ENCODE assay signal across 1 cellular context in genomic region chr1:1960480-1961196, GRCh38.
TF ChIP-seq lines count a peak whose summit lies in the region.

No MANE protein-coding gene starts in this region.

TF ChIP-seq in K562, 482 proteins besides CTCF, POLR2A, EP300 and RAD21:
- TF ChIP-seq NFE2 (IDR thresholded peaks at IDR 0.05; ENCODE audit: low read depth) (peak; percentile 25; the same call in 1 of the 2 replicates), ARID4B (CRISPR knock-in tag; IDR thresholded peaks at IDR 0.05) (no peak), MAFF (IDR thresholded peaks at IDR 0.05; ENCODE audit: low read length) (no peak), SIN3B (IDR thresholded peaks at IDR 0.05; ENCODE audit: low read depth) (no peak), ZNF316 (IDR thresholded peaks at IDR 0.05) (peak; percentile 90), C11orf30 (IDR thresholded peaks at IDR 0.05; ENCODE audit: low read depth) (peak; percentile 65), MAFG (tag; conservative IDR thresholded peaks at IDR 0.05) (peak; percentile 56)
- TF ChIP-seq, protein P1, sequence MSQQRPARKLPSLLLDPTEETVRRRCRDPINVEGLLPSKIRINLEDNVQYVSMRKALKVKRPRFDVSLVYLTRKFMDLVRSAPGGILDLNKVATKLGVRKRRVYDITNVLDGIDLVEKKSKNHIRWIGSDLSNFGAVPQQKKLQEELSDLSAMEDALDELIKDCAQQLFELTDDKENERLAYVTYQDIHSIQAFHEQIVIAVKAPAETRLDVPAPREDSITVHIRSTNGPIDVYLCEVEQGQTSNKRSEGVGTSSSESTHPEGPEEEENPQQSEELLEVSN (IDR thresholded peaks at IDR 0.05; ENCODE audit: borderline replicate concordance in 1 of 2, extremely low read depth in 1 of 2, insufficient read depth in 1 of 2, insufficient read length in 1 of 2, low read depth in 1 of 2, low read length in 1 of 2, poor library complexity in 1 of 2, severe bottlenecking in 1 of 2): no peak
- TF ChIP-seq, protein P2, sequence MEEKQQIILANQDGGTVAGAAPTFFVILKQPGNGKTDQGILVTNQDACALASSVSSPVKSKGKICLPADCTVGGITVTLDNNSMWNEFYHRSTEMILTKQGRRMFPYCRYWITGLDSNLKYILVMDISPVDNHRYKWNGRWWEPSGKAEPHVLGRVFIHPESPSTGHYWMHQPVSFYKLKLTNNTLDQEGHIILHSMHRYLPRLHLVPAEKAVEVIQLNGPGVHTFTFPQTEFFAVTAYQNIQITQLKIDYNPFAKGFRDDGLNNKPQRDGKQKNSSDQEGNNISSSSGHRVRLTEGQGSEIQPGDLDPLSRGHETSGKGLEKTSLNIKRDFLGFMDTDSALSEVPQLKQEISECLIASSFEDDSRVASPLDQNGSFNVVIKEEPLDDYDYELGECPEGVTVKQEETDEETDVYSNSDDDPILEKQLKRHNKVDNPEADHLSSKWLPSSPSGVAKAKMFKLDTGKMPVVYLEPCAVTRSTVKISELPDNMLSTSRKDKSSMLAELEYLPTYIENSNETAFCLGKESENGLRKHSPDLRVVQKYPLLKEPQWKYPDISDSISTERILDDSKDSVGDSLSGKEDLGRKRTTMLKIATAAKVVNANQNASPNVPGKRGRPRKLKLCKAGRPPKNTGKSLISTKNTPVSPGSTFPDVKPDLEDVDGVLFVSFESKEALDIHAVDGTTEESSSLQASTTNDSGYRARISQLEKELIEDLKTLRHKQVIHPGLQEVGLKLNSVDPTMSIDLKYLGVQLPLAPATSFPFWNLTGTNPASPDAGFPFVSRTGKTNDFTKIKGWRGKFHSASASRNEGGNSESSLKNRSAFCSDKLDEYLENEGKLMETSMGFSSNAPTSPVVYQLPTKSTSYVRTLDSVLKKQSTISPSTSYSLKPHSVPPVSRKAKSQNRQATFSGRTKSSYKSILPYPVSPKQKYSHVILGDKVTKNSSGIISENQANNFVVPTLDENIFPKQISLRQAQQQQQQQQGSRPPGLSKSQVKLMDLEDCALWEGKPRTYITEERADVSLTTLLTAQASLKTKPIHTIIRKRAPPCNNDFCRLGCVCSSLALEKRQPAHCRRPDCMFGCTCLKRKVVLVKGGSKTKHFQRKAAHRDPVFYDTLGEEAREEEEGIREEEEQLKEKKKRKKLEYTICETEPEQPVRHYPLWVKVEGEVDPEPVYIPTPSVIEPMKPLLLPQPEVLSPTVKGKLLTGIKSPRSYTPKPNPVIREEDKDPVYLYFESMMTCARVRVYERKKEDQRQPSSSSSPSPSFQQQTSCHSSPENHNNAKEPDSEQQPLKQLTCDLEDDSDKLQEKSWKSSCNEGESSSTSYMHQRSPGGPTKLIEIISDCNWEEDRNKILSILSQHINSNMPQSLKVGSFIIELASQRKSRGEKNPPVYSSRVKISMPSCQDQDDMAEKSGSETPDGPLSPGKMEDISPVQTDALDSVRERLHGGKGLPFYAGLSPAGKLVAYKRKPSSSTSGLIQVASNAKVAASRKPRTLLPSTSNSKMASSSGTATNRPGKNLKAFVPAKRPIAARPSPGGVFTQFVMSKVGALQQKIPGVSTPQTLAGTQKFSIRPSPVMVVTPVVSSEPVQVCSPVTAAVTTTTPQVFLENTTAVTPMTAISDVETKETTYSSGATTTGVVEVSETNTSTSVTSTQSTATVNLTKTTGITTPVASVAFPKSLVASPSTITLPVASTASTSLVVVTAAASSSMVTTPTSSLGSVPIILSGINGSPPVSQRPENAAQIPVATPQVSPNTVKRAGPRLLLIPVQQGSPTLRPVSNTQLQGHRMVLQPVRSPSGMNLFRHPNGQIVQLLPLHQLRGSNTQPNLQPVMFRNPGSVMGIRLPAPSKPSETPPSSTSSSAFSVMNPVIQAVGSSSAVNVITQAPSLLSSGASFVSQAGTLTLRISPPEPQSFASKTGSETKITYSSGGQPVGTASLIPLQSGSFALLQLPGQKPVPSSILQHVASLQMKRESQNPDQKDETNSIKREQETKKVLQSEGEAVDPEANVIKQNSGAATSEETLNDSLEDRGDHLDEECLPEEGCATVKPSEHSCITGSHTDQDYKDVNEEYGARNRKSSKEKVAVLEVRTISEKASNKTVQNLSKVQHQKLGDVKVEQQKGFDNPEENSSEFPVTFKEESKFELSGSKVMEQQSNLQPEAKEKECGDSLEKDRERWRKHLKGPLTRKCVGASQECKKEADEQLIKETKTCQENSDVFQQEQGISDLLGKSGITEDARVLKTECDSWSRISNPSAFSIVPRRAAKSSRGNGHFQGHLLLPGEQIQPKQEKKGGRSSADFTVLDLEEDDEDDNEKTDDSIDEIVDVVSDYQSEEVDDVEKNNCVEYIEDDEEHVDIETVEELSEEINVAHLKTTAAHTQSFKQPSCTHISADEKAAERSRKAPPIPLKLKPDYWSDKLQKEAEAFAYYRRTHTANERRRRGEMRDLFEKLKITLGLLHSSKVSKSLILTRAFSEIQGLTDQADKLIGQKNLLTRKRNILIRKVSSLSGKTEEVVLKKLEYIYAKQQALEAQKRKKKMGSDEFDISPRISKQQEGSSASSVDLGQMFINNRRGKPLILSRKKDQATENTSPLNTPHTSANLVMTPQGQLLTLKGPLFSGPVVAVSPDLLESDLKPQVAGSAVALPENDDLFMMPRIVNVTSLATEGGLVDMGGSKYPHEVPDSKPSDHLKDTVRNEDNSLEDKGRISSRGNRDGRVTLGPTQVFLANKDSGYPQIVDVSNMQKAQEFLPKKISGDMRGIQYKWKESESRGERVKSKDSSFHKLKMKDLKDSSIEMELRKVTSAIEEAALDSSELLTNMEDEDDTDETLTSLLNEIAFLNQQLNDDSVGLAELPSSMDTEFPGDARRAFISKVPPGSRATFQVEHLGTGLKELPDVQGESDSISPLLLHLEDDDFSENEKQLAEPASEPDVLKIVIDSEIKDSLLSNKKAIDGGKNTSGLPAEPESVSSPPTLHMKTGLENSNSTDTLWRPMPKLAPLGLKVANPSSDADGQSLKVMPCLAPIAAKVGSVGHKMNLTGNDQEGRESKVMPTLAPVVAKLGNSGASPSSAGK (IDR thresholded peaks at IDR 0.05): no peak
- TF ChIP-seq, protein P3, sequence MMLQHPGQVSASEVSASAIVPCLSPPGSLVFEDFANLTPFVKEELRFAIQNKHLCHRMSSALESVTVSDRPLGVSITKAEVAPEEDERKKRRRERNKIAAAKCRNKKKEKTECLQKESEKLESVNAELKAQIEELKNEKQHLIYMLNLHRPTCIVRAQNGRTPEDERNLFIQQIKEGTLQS (IDR thresholded peaks at IDR 0.05): no peak
- TF ChIP-seq, protein P3 (CRISPR knock-in tag; conservative IDR thresholded peaks at IDR 0.05): 0 out of 2 replicates have a peak, but pooled peaks have one; percentile 1
